In the genomic region with DNA sequence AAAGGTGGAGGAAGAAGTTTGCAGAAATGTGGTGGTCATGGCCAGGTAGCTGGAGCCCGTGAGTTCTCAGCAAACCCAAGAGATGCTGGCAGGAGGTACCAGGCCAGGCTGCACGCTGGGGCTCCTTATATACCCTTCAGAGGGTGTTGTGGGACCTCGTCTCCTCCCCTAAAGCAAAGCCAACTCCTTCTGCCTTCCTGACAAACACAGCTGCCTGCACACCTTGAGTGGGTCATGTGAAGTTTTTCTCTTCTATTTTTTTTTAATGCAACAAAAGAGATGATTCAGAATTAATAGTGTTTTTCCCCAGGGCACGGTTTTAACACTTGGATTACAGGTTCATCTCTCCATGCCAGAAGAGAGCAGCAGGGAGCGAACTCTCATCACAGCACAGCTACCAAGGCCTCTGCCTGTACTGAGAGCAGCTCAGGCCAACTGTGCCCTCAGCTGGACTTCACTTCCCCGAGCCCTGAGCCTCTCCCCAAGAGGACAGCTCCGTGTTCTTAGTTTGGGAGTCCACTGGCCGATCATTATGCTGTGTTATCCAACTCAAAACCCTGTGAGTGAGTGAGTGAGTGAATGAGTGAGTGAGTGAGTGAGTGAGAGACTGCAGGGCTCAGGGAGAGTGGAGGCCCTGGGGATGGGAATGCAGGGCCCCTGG, we compare ENCODE assay signal across 10 cellular contexts. TPM values are rescaled to one million over a fixed set of nuclear protein-coding genes. Genes with fewer than 3 reads are reported as not detected.
DNase-seq lines count a peak whose midpoint lies in the region; ATAC-seq and TF ChIP-seq lines count a peak whose summit lies in the region.
"Had no signal": no experiment of that assay in that cellular context is flagged by ENCODE, and none has a peak within 500 bp of the region (broad histone marks: within the 10 kb centered on the region; RNA-seq: fewer than 3 reads in every experiment).

Gene KRT15, minus strand, starts transcription at position 102 of the 661 bp plus-strand sequence. Its CDS starts 63 bp downstream, at position 39.

- DNase-seq in activated naive CD4-positive, alpha-beta T cell treated with Interleukin-2 at 50 U/mL for 16 hours: no peak
- no peak for DNase-seq in Peyer's patch
- DNase-seq in fibroblast of mammary gland (ENCODE audit: low read depth): peak; percentile 28
- no peak for DNase-seq in ureter (ENCODE audit: low spot score)
- no peak for DNase-seq in stimulated activated naive CD4-positive, alpha-beta T cell treated with Interleukin-2 at 50 U/mL for 16 hours (lab: John Stamatoyannopoulos, UW)
- no peak for DNase-seq in HAP-1 (ENCODE audit: low spot score in 2 of 2)
- DNase-seq: activated T-cell treated with anti-CD3 and anti-CD28 coated beads, Interleukin-2, amount 50 U/mL, for 4 hours had no signal

- H3K27ac Mint-ChIP-seq in activated naive CD4-positive, alpha-beta T cell treated with anti-CD3 and anti-CD28 coated beads, Interleukin-2, amount 50 U/mL, for 24 hours: peak within 1 kb of the TSS; percentile 43

- no peaks in the 10 kb centered on the region for H3K9me3 ChIP-seq in Peyer's patch
- H3K9me3 ChIP-seq in HAP-1: no peaks in the 10 kb centered on the region

- no peaks in the 10 kb centered on the region for H3K27me3 Mint-ChIP-seq in activated naive CD4-positive, alpha-beta T cell treated with anti-CD3 and anti-CD28 coated beads, Interleukin-2, amount 50 U/mL, for 24 hours

- ATAC-seq in HG03442 (IDR thresholded peaks at IDR 0.05; ENCODE audit: unreplicated experiment): no peak
- ATAC-seq: activated T-cell treated with anti-CD3 and anti-CD28 coated beads, Interleukin-2, amount 50 U/mL, for 4 hours had no signal

- H3K27me3 ChIP-seq in Peyer's patch (no peaks in the 10 kb centered on the region), HAP-1 (ENCODE audit: low read depth) (no peaks in the 10 kb centered on the region)

- TF ChIP-seq CTCF in Peyer's patch (IDR thresholded peaks at IDR 0.05): no peak
- TF ChIP-seq CTCF in fibroblast of mammary gland (conservative IDR thresholded peaks at IDR 0.05; ENCODE audit: control insufficient read depth, insufficient read depth, low read depth, low read length): no peak

- H3K4me3 Mint-ChIP-seq in activated naive CD4-positive, alpha-beta T cell treated with anti-CD3 and anti-CD28 coated beads, Interleukin-2, amount 50 U/mL, for 24 hours: no peak within 1 kb of the TSS
- H3K4me3 Mint-ChIP-seq: activated T-cell treated with anti-CD3 and anti-CD28 coated beads, Interleukin-2, amount 50 U/mL, for 4 hours had no signal

- no peaks in the 10 kb centered on the region for H3K4me1 Mint-ChIP-seq in activated naive CD4-positive, alpha-beta T cell treated with anti-CD3 and anti-CD28 coated beads, Interleukin-2, amount 50 U/mL, for 24 hours

- in situ Hi-C loops in HAP-1 (cut with MboI; ENCODE audit: low sequenced_read_pairs): no loop called here

- peaks cover 0 to 6% (median 0%) of the 10 kb centered on the region in 3 donors for H3K36me3 ChIP-seq in Peyer's patch
- no peaks in the 10 kb centered on the region for H3K36me3 ChIP-seq in HAP-1 (replicated peaks)

- TF ChIP-seq POLR2A in Peyer's patch (IDR thresholded peaks at IDR 0.05): no peak

- H3K4me1 ChIP-seq in Peyer's patch (peaks cover 0 to 11% (median 0%) of the 10 kb centered on the region in 4 donors), HAP-1 (no peaks in the 10 kb centered on the region)

- H3K4me3 ChIP-seq in Peyer's patch (no peak within 1 kb of the TSS), fibroblast of mammary gland (ENCODE audit: control insufficient read depth, low read depth, low read length) (no peak within 1 kb of the TSS), HAP-1 (no peak within 1 kb of the TSS)

- H3K36me3 Mint-ChIP-seq in activated naive CD4-positive, alpha-beta T cell treated with anti-CD3 and anti-CD28 coated beads, Interleukin-2, amount 50 U/mL, for 24 hours: no peaks in the 10 kb centered on the region

- H3K9me3 Mint-ChIP-seq in activated naive CD4-positive, alpha-beta T cell treated with anti-CD3 and anti-CD28 coated beads, Interleukin-2, amount 50 U/mL, for 24 hours: no peaks in the 10 kb centered on the region
- H3K9me3 Mint-ChIP-seq: activated T-cell treated with anti-CD3 and anti-CD28 coated beads, Interleukin-2, amount 50 U/mL, for 4 hours had no signal

- peak within 1 kb of the TSS in 2 of 4 donors; percentile 95 to 96 for H3K27ac ChIP-seq in Peyer's patch

RNA-seq across cellular contexts. Expression of gene KRT15, which starts in this region (rescaled TPM):
- total RNA-seq in Peyer's patch (10 to 100 TPM; 12.3 to 44.5 (median 28.8) TPM), ureter (147 TPM)
- total RNA-seq: activated T-cell treated with anti-CD3 and anti-CD28 coated beads, Interleukin-2, amount 50 U/mL, for 4 hours; posterior vena cava had no signal
